ENCODE assay signal across 8 cellular contexts in the genomic region with DNA sequence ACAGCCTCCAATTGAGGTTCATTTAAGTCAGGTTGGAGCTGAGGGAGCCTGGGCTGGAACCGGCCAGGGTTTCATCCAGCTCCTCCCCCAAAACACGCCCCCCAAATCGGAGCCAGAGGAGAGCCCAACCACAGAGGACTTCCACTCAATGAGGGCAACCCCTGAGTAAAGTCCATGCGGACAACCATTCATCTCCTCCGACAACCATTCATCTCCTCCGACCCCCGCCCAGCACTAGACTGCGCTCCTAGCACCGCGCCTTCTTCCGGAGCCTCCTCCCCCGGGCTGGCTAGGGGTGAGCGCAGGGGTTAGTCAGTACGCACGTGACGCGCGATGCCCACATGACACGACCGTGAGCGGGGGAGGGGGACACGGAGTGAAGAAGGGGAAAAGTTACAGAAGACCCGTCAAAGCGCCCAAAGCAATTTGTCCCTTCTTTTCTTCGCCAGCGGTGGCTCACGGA. TPM values are rescaled to one million over a fixed set of nuclear protein-coding genes. Genes with fewer than 3 reads are reported as not detected.
DNase-seq lines count a peak whose midpoint lies in the region; ATAC-seq and TF ChIP-seq lines count a peak whose summit lies in the region.

No MANE protein-coding gene starts in this region.

- H3K79me1 ChIP-seq in mesendoderm (ENCODE audit: low read length), result no peaks in the 10 kb centered on the region

- DNase-seq in A673 (ENCODE audit: low spot score), result peak; percentile 7
- DNase-seq in H4 (ENCODE audit: low spot score), result peak; percentile 83
- DNase-seq in mesendoderm, result peak; percentile 71

- BruUV-seq in A673 (replicated peaks; lab: Mats Ljungman, UMichigan), result no TSS peak

- H3K79me2 ChIP-seq in mesendoderm (ENCODE audit: control insufficient read depth, insufficient read depth, low read length), result no peaks in the 10 kb centered on the region

- POLR2A ChIA-PET in A673 (lab: Charles Lee; ENCODE audit: low non-redundant PET), result no interaction called here

- peak; percentile 78 for ATAC-seq in SK-N-SH treated with all-trans-retinoic acid at 6 μM for 48 hours
- peak; percentile 75 for ATAC-seq in esophagus mucosa
- no peak for ATAC-seq in GM21390 (IDR thresholded peaks at IDR 0.05; ENCODE audit: unreplicated experiment)
- ATAC-seq in GM18868 (IDR thresholded peaks at IDR 0.05; ENCODE audit: unreplicated experiment), result no peak

- H3K27me3 ChIP-seq in A673 (replicated peaks; ENCODE audit: insufficient read depth, low read depth, low read length, poor library complexity) (peaks cover 87% of the 10 kb centered on the region), mesendoderm (ENCODE audit: insufficient read depth, low read length, poor library complexity) (peaks cover 10% of the 10 kb centered on the region)

- WGBS in mesendoderm (ENCODE audit: extremely low coverage, insufficient coverage, low lambda C conversion rate), result no CpG with 5 or more reads among the region's 27 CpGs

- H2BK5ac ChIP-seq in mesendoderm (ENCODE audit: low read length), result no peak overlapping the region

- H3K4me1 ChIP-seq in A673 (ENCODE audit: insufficient read depth, low read length, poor library complexity, severe bottlenecking), result no peaks in the 10 kb centered on the region
- no peaks in the 10 kb centered on the region for H3K4me1 ChIP-seq in mesendoderm (ENCODE audit: control insufficient read depth, low read depth, low read length)

- peak overlapping the region; percentile 90 for H3K4me2 ChIP-seq in mesendoderm (ENCODE audit: low read length)

- H3K4ac ChIP-seq in mesendoderm (ENCODE audit: low read depth, low read length), result no peak overlapping the region

- no peak overlapping the region for H2AK5ac ChIP-seq in mesendoderm (ENCODE audit: low read length)

- H3K9ac ChIP-seq in mesendoderm (ENCODE audit: low read length), result peak overlapping the region; percentile 8

- H2BK120ac ChIP-seq in mesendoderm (ENCODE audit: low read depth, low read length), result no peak overlapping the region

- H3K27ac ChIP-seq in A673 (ENCODE audit: low read depth, low read length, poor library complexity, severe bottlenecking), result no peak overlapping the region
- H3K27ac ChIP-seq in mesendoderm (ENCODE audit: low read depth, low read length), result no peak overlapping the region
- peak overlapping the region; percentile 97 for H3K27ac ChIP-seq in temporal lobe (ENCODE audit: low read depth, low read length)

- CTCF ChIA-PET in A673 (lab: Charles Lee), result no interaction called here

- no peak overlapping the region for H4K5ac ChIP-seq in mesendoderm (ENCODE audit: low read length)

- H3K9me3 ChIP-seq in A673 (ENCODE audit: low read depth, low read length, poor library complexity, severe bottlenecking), result no peaks in the 10 kb centered on the region

- H3K18ac ChIP-seq in mesendoderm (ENCODE audit: low read length), result no peak overlapping the region

- intact Hi-C loops in A673 (cut with micrococcal nuclease; ENCODE audit: unreplicated experiment), result no loop called here

- no peak overlapping the region for H4K8ac ChIP-seq in mesendoderm (ENCODE audit: low read depth, low read length)

- no peak overlapping the region for H2BK15ac ChIP-seq in mesendoderm (replicated peaks; ENCODE audit: low read depth)

- H3K4me3 ChIP-seq in A673 (ENCODE audit: low read depth, low read length, poor library complexity, severe bottlenecking) (no peak overlapping the region), mesendoderm (ENCODE audit: low read length) (peak overlapping the region; percentile 22)

- TF ChIP-seq CTCF in A673 (conservative IDR thresholded peaks at IDR 0.05; ENCODE audit: low read depth, low read length), result no peak

- peak overlapping the region; percentile 38 for H3K56ac ChIP-seq in mesendoderm (ENCODE audit: low read length)

- H3K36me3 ChIP-seq in A673 (ENCODE audit: insufficient read depth, low read length, poor library complexity, severe bottlenecking) (no peaks in the 10 kb centered on the region), mesendoderm (ENCODE audit: control insufficient read depth, insufficient read depth, low read length) (no peaks in the 10 kb centered on the region)

- H3K23ac ChIP-seq in mesendoderm (ENCODE audit: low read length), result no peak overlapping the region

TF ChIP-seq in SK-N-SH treated with all-trans-retinoic acid at 6 μM for 48 hours, 23 proteins besides CTCF, POLR2A, EP300 and RAD21 (continues in another document):
- TF ChIP-seq ZNF565 (CRISPR knock-in tag; conservative IDR thresholded peaks at IDR 0.05; ENCODE audit: low read depth) (no peak), GLIS3 (CRISPR knock-in tag; IDR thresholded peaks at IDR 0.05) (no peak), SNAI2 (CRISPR knock-in tag; IDR thresholded peaks at IDR 0.05) (peak; percentile 35; the same call in 1 of the 2 replicates), ARNTL (CRISPR knock-in tag; IDR thresholded peaks at IDR 0.05; ENCODE audit: borderline replicate concordance, low read depth) (peak; percentile 78; the same call in 1 of the 2 replicates), TOX (CRISPR knock-in tag; IDR thresholded peaks at IDR 0.05; ENCODE audit: borderline replicate concordance) (no peak), OSR1 (CRISPR knock-in tag; IDR thresholded peaks at IDR 0.05) (no peak), RARB (CRISPR knock-in tag; IDR thresholded peaks at IDR 0.05) (no peak), PPARA (CRISPR knock-in tag; IDR thresholded peaks at IDR 0.05; ENCODE audit: borderline replicate concordance) (no peak), ZNF8 (CRISPR knock-in tag; IDR thresholded peaks at IDR 0.05) (no peak), ZFP30 (CRISPR knock-in tag; IDR thresholded peaks at IDR 0.05) (no peak), BACH2 (CRISPR knock-in tag; IDR thresholded peaks at IDR 0.05; ENCODE audit: borderline replicate concordance) (no peak), ZNF70 (CRISPR knock-in tag; IDR thresholded peaks at IDR 0.05) (peak; percentile 40; the same call in 1 of the 2 replicates), ZFP3 (CRISPR knock-in tag; IDR thresholded peaks at IDR 0.05) (peak; percentile 62; the same call in 1 of the 2 replicates), TCF4 (CRISPR knock-in tag; IDR thresholded peaks at IDR 0.05; ENCODE audit: borderline replicate concordance) (no peak), ESRRG (CRISPR knock-in tag; IDR thresholded peaks at IDR 0.05) (no peak), ZC3H10 (CRISPR knock-in tag; IDR thresholded peaks at IDR 0.05) (no peak)
- TF ChIP-seq, protein P1, sequence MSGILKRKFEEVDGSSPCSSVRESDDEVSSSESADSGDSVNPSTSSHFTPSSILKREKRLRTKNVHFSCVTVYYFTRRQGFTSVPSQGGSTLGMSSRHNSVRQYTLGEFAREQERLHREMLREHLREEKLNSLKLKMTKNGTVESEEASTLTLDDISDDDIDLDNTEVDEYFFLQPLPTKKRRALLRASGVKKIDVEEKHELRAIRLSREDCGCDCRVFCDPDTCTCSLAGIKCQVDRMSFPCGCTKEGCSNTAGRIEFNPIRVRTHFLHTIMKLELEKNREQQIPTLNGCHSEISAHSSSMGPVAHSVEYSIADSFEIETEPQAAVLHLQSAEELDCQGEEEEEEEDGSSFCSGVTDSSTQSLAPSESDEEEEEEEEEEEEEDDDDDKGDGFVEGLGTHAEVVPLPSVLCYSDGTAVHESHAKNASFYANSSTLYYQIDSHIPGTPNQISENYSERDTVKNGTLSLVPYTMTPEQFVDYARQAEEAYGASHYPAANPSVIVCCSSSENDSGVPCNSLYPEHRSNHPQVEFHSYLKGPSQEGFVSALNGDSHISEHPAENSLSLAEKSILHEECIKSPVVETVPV (CRISPR knock-in tag; IDR thresholded peaks at IDR 0.05), result 0 out of 2 replicates have a peak, but pooled peaks have one; percentile 24
- TF ChIP-seq, protein P2, sequence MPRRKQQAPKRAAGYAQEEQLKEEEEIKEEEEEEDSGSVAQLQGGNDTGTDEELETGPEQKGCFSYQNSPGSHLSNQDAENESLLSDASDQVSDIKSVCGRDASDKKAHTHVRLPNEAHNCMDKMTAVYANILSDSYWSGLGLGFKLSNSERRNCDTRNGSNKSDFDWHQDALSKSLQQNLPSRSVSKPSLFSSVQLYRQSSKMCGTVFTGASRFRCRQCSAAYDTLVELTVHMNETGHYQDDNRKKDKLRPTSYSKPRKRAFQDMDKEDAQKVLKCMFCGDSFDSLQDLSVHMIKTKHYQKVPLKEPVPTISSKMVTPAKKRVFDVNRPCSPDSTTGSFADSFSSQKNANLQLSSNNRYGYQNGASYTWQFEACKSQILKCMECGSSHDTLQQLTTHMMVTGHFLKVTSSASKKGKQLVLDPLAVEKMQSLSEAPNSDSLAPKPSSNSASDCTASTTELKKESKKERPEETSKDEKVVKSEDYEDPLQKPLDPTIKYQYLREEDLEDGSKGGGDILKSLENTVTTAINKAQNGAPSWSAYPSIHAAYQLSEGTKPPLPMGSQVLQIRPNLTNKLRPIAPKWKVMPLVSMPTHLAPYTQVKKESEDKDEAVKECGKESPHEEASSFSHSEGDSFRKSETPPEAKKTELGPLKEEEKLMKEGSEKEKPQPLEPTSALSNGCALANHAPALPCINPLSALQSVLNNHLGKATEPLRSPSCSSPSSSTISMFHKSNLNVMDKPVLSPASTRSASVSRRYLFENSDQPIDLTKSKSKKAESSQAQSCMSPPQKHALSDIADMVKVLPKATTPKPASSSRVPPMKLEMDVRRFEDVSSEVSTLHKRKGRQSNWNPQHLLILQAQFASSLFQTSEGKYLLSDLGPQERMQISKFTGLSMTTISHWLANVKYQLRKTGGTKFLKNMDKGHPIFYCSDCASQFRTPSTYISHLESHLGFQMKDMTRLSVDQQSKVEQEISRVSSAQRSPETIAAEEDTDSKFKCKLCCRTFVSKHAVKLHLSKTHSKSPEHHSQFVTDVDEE (CRISPR knock-in tag; IDR thresholded peaks at IDR 0.05), result peak; percentile 73; the same call in 1 of the 2 replicates
- TF ChIP-seq, protein P3, sequence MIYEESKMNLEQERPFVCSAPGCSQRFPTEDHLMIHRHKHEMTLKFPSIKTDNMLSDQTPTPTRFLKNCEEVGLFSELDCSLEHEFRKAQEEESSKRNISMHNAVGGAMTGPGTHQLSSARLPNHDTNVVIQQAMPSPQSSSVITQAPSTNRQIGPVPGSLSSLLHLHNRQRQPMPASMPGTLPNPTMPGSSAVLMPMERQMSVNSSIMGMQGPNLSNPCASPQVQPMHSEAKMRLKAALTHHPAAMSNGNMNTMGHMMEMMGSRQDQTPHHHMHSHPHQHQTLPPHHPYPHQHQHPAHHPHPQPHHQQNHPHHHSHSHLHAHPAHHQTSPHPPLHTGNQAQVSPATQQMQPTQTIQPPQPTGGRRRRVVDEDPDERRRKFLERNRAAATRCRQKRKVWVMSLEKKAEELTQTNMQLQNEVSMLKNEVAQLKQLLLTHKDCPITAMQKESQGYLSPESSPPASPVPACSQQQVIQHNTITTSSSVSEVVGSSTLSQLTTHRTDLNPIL (CRISPR knock-in tag; IDR thresholded peaks at IDR 0.05; ENCODE audit: low read depth), result peak; percentile 66; the same call in 1 of the 2 replicates

RNA-seq across cellular contexts. Expression of a gene that starts 1.4 kb away (rescaled TPM):
- total RNA-seq in A673 (2021) (0.34 and 0.57 TPM in 2 replicates), esophagus mucosa (0.80 TPM), temporal lobe (99.1 TPM)
- 1.1 and 1.8 TPM in 2 replicates for total RNA-seq in H4 (2014; rRNA removed; shearing (Covaris generic))
- 8.7 TPM for polyA plus RNA-seq in mesendoderm (2013, experiment 1 of 2)
- polyA plus RNA-seq in mesendoderm (2013, experiment 2 of 2), result 8.6 TPM

Comparison
In these comparisons a context has a peak if more than half of its experiments do, and no peak if none do; other contexts are left out.
1. DNase-seq: peak in every context shown above with its lines; median percentile 83 in H4; 71 in mesendoderm; 7 in A673.
2. ATAC-seq: peak in SK-N-SH treated with all-trans-retinoic acid at 6 μM for 48 hours (single experiment) and esophagus mucosa (single experiment); none in GM21390 (single experiment) and GM18868 (single experiment).
3. RNA of a gene that starts 1.4 kb away (total RNA-seq): 99.1 TPM in temporal lobe (single experiment); 1.1 to 1.8 TPM in H4, 0.80 TPM in esophagus mucosa (single experiment) and 0.34 to 0.57 TPM in A673; every median in the first group is over 10 times any median in the second.